ENCODE assay signal across 21 cellular contexts in the genomic region with DNA sequence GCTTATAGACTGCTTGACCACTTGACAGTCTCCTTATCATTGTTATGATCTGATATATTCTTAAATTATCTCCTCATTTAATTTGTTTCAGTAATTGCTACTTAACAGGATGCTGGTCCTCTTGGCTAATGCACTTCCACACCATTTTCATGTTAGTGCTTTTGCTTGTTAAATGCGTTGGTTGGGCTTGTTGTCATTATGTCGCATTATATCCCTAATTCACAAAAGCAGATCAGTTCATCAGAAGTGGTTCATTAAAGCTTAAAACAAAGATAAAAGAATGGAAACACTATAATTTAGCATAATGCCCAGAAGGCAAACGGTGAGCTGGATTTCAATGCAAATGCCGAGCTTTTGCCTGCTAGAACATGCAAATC.
"Had no signal": no experiment of that assay in that cellular context is flagged by ENCODE, and none has a peak within 500 bp of the region (broad histone marks: within the 10 kb centered on the region; RNA-seq: fewer than 3 reads in every experiment).

No MANE protein-coding gene starts in this region.

- FAIRE-seq: endometrium, frontal cortex had no signal

- H3K36me3 Mint-ChIP-seq: activated CD4-positive, alpha-beta memory T cell treated with anti-CD3 and anti-CD28 coated beads for 36 hours; activated naive CD8-positive, alpha-beta T cell treated with anti-CD3 and anti-CD28 coated beads for 36 hours; natural killer cell had no signal

- DNase-seq: activated CD4-positive, alpha-beta T cell treated with anti-CD3 and anti-CD28 coated beads, Interleukin-2, amount 10 ng/mL, durations not matched to agents 24 days and 14 days; activated CD4-positive, CD25-positive, alpha-beta regulatory T cell treated with anti-CD3 and anti-CD28 coated beads, Interleukin-2, amount 50 U/mL, for 72 hours; activated CD8-positive, alpha-beta memory T cell treated with anti-CD3 and anti-CD28 coated beads, Interleukin-2, amount 50 U/mL, for 4 hours; activated effector memory CD4-positive, alpha-beta T cell treated with anti-CD3 and anti-CD28 coated beads, Interleukin-2, amount 50 U/mL, for 16 hours; activated naive CD8-positive, alpha-beta T cell treated with anti-CD3 and anti-CD28 coated beads for 36 hours; activated T-cell treated with anti-CD3 and anti-CD28 coated beads, Interleukin-2, amount 50 U/mL, for 1 hour; aorta; cerebellar nuclear complex; effector CD8-positive, alpha-beta T cell; left ventricle myocardium inferior; natural killer cell; stimulated activated CD4-positive, alpha-beta T cell treated with anti-CD3 and anti-CD28 coated beads, Interleukin-12 subunit alpha, Interleukin-12 subunit beta, amount 100 ng/mL, for 4 hours; stimulated activated CD4-positive, alpha-beta T cell treated with anti-CD3 and anti-CD28 coated beads, Interleukin-4, amount 100 ng/mL, for 1 hour; stimulated activated naive CD8-positive, alpha-beta T cell treated with anti-CD3 and anti-CD28 coated beads, Interleukin-15, Interleukin-2, amounts not matched to agents 100 U/mL and 50 U/mL, for 24 hours; trophoblast cell; uterus had no signal

- H3K4me1 Mint-ChIP-seq: activated CD4-positive, alpha-beta T cell treated with anti-CD3 and anti-CD28 coated beads, Interleukin-2, amount 10 ng/mL, durations not matched to agents 24 days and 14 days; activated naive CD8-positive, alpha-beta T cell treated with anti-CD3 and anti-CD28 coated beads for 36 hours; natural killer cell had no signal

- H3K9me3 Mint-ChIP-seq: activated CD4-positive, alpha-beta memory T cell treated with anti-CD3 and anti-CD28 coated beads for 36 hours; activated CD4-positive, alpha-beta T cell treated with anti-CD3 and anti-CD28 coated beads, Interleukin-2, amount 10 ng/mL, durations not matched to agents 24 days and 14 days; activated naive CD4-positive, alpha-beta T cell treated with anti-CD3 and anti-CD28 coated beads for 36 hours; activated T-helper 1 cell treated with anti-CD3 and anti-CD28 coated beads, Interleukin-12 subunit alpha, Interleukin-12 subunit beta, Interleukin-2, Interleukin-4 antibody, amounts not matched to agents 30 ng/mL and 10 ng/mL and 1 ng/mL, durations not matched to agents 14 hours and 24 hours and 36 hours; natural killer cell had no signal

- H3K4me3 Mint-ChIP-seq: activated CD4-positive, alpha-beta memory T cell treated with anti-CD3 and anti-CD28 coated beads for 36 hours; activated CD4-positive, alpha-beta T cell treated with anti-CD3 and anti-CD28 coated beads, Interleukin-2, amount 10 ng/mL, durations not matched to agents 24 days and 14 days; activated naive CD4-positive, alpha-beta T cell treated with anti-CD3 and anti-CD28 coated beads for 36 hours; activated naive CD8-positive, alpha-beta T cell treated with anti-CD3 and anti-CD28 coated beads for 36 hours; activated T-helper 1 cell treated with anti-CD3 and anti-CD28 coated beads, Interleukin-12 subunit alpha, Interleukin-12 subunit beta, Interleukin-2, Interleukin-4 antibody, amounts not matched to agents 30 ng/mL and 10 ng/mL and 1 ng/mL, durations not matched to agents 14 hours and 24 hours and 36 hours; natural killer cell had no signal

- H3K27ac Mint-ChIP-seq: activated CD4-positive, alpha-beta memory T cell treated with anti-CD3 and anti-CD28 coated beads for 36 hours; activated CD4-positive, alpha-beta T cell treated with anti-CD3 and anti-CD28 coated beads, Interleukin-2, amount 10 ng/mL, durations not matched to agents 24 days and 14 days; activated naive CD4-positive, alpha-beta T cell treated with anti-CD3 and anti-CD28 coated beads for 36 hours; activated naive CD8-positive, alpha-beta T cell treated with anti-CD3 and anti-CD28 coated beads for 36 hours; activated T-helper 1 cell treated with anti-CD3 and anti-CD28 coated beads, Interleukin-12 subunit alpha, Interleukin-12 subunit beta, Interleukin-2, Interleukin-4 antibody, amounts not matched to agents 30 ng/mL and 10 ng/mL and 1 ng/mL, durations not matched to agents 14 hours and 24 hours and 36 hours; natural killer cell had no signal
